In the genomic region with DNA sequence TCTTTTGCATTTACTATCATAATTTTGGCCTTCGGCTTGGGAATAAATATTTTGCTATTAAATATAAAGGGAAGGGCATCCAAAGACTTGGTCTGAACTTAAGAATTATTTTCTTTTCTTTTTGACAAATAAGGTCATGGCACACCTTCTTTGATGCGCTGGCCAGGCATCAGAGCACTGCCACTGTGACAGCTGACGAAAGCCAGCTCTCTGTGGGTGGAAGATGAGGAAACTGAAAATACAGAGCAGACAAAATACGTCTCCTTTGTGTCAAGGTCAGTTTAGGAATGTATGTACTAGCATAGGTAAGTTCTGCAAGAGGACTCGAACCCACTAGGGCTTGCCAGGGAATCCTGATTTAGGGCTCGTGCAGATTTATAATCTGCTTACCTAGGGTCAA, we compare ENCODE assay signal across 20 cellular contexts.
"Had no signal": no experiment of that assay in that cellular context is flagged by ENCODE, and none has a peak within 500 bp of the region (broad histone marks: within the 10 kb centered on the region; RNA-seq: fewer than 3 reads in every experiment).

No MANE protein-coding gene starts in this region.

- DNase-seq: stimulated activated CD4-positive, alpha-beta T cell treated with anti-CD3 and anti-CD28 coated beads, Interleukin-2, amount 100 ng/mL, for 48 hours; stimulated activated CD4-positive, alpha-beta T cell treated with anti-CD3 and anti-CD28 coated beads, Interleukin-4, amount 100 ng/mL, for 1 hour; stimulated activated CD4-positive, alpha-beta T cell treated with anti-CD3 and anti-CD28 coated beads, Interleukin-4, amount 100 ng/mL, for 4 hours; stimulated activated CD8-positive, alpha-beta memory T cell treated with anti-CD3 and anti-CD28 coated beads, Interleukin-4, amount 100 ng/mL, for 48 hours; stimulated activated naive B cell treated with anti-CD40 and anti-IgM and Interleukin-4, amounts not matched to agents 10 μg/mL and 1 μg/mL and 100 μg/mL, for 72 hours; stimulated activated naive CD4-positive, alpha-beta T cell; stimulated activated naive CD4-positive, alpha-beta T cell treated with Interleukin-2 at 50 U/mL for 16 hours; stimulated activated naive CD8-positive, alpha-beta T cell treated with anti-CD3 and anti-CD28 coated beads, Interleukin-15, amount 100 ng/mL, for 72 hours; stimulated activated naive CD8-positive, alpha-beta T cell treated with anti-CD3 and anti-CD28 coated beads, Interleukin-15, Interleukin-2, amounts not matched to agents 100 U/mL and 50 U/mL, for 24 hours; stomach; substantia nigra; testis; thyroid gland; tibial artery; transverse colon; trophoblast cell; upper lobe of left lung; upper lobe of right lung; uterus had no signal

- ATAC-seq: stimulated activated effector memory CD8-positive, alpha-beta T cell treated with anti-CD3 and anti-CD28 coated beads, Interleukin-12 subunit alpha, Interleukin-12 subunit beta, amount 100 ng/mL, for 72 hours; stimulated activated naive B cell treated with anti-CD40 and anti-IgM and Interleukin-4, amounts not matched to agents 10 μg/mL and 1 μg/mL and 100 μg/mL, for 72 hours; stimulated activated naive CD8-positive, alpha-beta T cell treated with anti-CD3 and anti-CD28 coated beads, Interleukin-15, amount 100 ng/mL, for 72 hours; stimulated activated naive CD8-positive, alpha-beta T cell treated with anti-CD3 and anti-CD28 coated beads, Interleukin-15, Interleukin-2, amounts not matched to agents 100 U/mL and 50 U/mL, for 24 hours; upper lobe of right lung had no signal
